Comparison of ENCODE assay signal across 1 cellular context in the genomic region with DNA sequence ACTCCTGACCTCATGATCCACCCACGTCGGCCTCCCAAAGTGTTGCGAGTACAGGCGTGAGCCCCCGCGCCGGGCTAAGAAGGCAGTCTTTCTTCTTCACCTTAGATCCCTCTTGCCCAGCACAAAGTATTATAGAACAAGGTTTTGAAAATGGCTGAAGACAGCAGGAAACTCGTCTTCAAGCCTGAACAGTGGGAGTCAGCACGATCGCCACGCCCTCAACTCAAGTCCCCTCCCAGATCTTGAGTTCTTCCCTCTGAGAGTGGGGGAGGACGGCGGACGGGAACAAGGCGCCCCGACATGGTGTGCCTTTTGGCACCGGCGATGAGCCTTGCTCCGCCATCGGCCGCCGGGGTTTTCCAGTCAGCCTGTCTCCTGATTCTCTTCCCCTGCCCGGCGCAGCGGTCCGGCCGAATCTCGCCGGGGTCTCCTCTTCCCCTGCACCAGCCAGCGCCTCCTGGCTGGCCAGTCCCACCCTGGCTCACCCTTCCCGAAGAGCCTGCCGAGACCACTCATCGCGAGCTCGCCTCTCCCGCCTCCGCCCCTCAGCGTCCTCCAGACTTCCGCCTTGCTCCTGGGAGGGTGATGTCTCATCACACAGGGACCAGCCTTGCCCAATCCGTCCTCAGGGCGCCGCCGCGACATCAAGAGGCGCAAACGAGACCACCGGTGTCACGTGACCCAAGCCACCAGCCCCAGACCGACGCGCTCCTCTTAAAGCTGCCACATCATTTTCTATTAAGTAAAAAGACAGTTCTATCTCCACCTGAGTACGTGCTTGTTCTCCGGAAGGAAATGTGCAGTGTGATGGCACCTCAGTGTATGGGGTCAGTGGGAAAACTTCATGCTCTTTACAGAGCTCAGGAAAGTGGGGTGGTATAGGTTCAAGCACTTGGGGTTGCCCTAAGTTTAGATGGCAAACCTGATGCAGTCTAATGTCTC.
TF ChIP-seq lines count a peak whose summit lies in the region.

A gene with protein sequence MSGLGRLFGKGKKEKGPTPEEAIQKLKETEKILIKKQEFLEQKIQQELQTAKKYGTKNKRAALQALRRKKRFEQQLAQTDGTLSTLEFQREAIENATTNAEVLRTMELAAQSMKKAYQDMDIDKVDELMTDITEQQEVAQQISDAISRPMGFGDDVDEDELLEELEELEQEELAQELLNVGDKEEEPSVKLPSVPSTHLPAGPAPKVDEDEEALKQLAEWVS (minus strand): TSS at position 565 of the 942 bp plus-strand sequence. CDS start 49 bp downstream, at position 516.

TF ChIP-seq in HepG2, 621 proteins besides CTCF, POLR2A, EP300 and RAD21 (continued from another document and continues in another):
- TF ChIP-seq, protein P1, sequence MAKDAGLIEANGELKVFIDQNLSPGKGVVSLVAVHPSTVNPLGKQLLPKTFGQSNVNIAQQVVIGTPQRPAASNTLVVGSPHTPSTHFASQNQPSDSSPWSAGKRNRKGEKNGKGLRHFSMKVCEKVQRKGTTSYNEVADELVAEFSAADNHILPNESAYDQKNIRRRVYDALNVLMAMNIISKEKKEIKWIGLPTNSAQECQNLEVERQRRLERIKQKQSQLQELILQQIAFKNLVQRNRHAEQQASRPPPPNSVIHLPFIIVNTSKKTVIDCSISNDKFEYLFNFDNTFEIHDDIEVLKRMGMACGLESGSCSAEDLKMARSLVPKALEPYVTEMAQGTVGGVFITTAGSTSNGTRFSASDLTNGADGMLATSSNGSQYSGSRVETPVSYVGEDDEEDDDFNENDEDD (CRISPR knock-in tag; IDR thresholded peaks at IDR 0.05; ENCODE audit: borderline replicate concordance), result peak; percentile 95
- peak; percentile 89 for TF ChIP-seq GATAD2A (CRISPR knock-in tag; IDR thresholded peaks at IDR 0.05)
- no peak for TF ChIP-seq ZBTB21 (CRISPR knock-in tag; IDR thresholded peaks at IDR 0.05)
- TF ChIP-seq ZNF570 (CRISPR knock-in tag; IDR thresholded peaks at IDR 0.05; ENCODE audit: borderline replicate concordance), result peak; percentile 57; the same call in 1 of the 2 replicates
- TF ChIP-seq SMYD3 (CRISPR knock-in tag; IDR thresholded peaks at IDR 0.05), result peak; percentile 96
- TF ChIP-seq RNF2 (conservative IDR thresholded peaks at IDR 0.05; ENCODE audit: low read depth), result peak; percentile 63; the same call in 1 of the 2 replicates
- TF ChIP-seq SMARCC2 (IDR thresholded peaks at IDR 0.05), result no peak
- TF ChIP-seq ZNF577 (CRISPR knock-in tag; IDR thresholded peaks at IDR 0.05; ENCODE audit: borderline replicate concordance, low read depth), result peak; percentile 50; the same call in 1 of the 2 replicates
- TF ChIP-seq ARNT2 (CRISPR knock-in tag; IDR thresholded peaks at IDR 0.05; ENCODE audit: low read depth), result peak; percentile 99
- peak; percentile 98 for TF ChIP-seq BHLHE40 (IDR thresholded peaks at IDR 0.05; ENCODE audit: low read length)
- peak; percentile 100 for TF ChIP-seq POGZ (CRISPR knock-in tag; IDR thresholded peaks at IDR 0.05)
- TF ChIP-seq, protein P2, sequence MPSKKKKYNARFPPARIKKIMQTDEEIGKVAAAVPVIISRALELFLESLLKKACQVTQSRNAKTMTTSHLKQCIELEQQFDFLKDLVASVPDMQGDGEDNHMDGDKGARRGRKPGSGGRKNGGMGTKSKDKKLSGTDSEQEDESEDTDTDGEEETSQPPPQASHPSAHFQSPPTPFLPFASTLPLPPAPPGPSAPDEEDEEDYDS (CRISPR knock-in tag; IDR thresholded peaks at IDR 0.05), result peak; percentile 86
- TF ChIP-seq KDM4B (CRISPR knock-in tag; IDR thresholded peaks at IDR 0.05), result peak; percentile 99
- TF ChIP-seq, protein P3, sequence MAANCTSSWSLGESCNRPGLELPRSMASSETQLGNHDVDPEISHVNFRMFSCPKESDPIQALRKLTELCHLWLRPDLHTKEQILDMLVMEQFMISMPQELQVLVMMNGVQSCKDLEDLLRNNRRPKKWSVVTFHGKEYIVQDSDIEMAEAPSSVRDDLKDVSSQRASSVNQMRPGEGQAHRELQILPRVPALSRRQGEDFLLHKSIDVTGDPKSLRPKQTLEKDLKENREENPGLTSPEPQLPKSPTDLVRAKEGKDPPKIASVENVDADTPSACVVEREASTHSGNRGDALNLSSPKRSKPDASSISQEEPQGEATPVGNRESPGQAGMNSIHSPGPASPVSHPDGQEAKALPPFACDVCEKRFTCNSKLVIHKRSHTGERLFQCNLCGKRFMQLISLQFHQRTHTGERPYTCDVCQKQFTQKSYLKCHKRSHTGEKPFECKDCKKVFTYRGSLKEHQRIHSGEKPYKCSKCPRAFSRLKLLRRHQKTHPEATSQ (CRISPR knock-in tag; IDR thresholded peaks at IDR 0.05; ENCODE audit: borderline replicate concordance), result peak; percentile 86
- TF ChIP-seq ZNF556 (CRISPR knock-in tag; IDR thresholded peaks at IDR 0.05; ENCODE audit: borderline replicate concordance), result peak; percentile 93
- TF ChIP-seq, protein P4, sequence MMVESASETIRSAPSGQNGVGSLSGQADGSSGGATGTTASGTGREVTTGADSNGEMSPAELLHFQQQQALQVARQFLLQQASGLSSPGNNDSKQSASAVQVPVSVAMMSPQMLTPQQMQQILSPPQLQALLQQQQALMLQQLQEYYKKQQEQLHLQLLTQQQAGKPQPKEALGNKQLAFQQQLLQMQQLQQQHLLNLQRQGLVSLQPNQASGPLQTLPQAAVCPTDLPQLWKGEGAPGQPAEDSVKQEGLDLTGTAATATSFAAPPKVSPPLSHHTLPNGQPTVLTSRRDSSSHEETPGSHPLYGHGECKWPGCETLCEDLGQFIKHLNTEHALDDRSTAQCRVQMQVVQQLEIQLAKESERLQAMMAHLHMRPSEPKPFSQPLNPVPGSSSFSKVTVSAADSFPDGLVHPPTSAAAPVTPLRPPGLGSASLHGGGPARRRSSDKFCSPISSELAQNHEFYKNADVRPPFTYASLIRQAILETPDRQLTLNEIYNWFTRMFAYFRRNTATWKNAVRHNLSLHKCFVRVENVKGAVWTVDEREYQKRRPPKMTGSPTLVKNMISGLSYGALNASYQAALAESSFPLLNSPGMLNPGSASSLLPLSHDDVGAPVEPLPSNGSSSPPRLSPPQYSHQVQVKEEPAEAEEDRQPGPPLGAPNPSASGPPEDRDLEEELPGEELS (CRISPR knock-in tag; IDR thresholded peaks at IDR 0.05), result peak; percentile 82; the same call in 1 of the 2 replicates
- no peak; the same call in 1 of the 2 replicates for TF ChIP-seq WIZ (CRISPR knock-in tag; IDR thresholded peaks at IDR 0.05)
- TF ChIP-seq GPN1 (CRISPR knock-in tag; IDR thresholded peaks at IDR 0.05; ENCODE audit: borderline replicate concordance), result no peak; the same call in 1 of the 2 replicates
- no peak for TF ChIP-seq FLYWCH1 (CRISPR knock-in tag; IDR thresholded peaks at IDR 0.05)
- TF ChIP-seq ZZZ3 (CRISPR knock-in tag; IDR thresholded peaks at IDR 0.05; ENCODE audit: borderline replicate concordance), result peak; percentile 92
- TF ChIP-seq ZNF121 (CRISPR knock-in tag; IDR thresholded peaks at IDR 0.05), result peak; percentile 42; the same call in 1 of the 2 replicates
- peak; percentile 95; the same call in 2 of the 3 replicates for TF ChIP-seq MXI1 (IDR thresholded peaks at IDR 0.05; ENCODE audit: borderline replicate concordance, low read depth, low read length)
- TF ChIP-seq, protein P5, sequence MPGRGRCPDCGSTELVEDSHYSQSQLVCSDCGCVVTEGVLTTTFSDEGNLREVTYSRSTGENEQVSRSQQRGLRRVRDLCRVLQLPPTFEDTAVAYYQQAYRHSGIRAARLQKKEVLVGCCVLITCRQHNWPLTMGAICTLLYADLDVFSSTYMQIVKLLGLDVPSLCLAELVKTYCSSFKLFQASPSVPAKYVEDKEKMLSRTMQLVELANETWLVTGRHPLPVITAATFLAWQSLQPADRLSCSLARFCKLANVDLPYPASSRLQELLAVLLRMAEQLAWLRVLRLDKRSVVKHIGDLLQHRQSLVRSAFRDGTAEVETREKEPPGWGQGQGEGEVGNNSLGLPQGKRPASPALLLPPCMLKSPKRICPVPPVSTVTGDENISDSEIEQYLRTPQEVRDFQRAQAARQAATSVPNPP (CRISPR knock-in tag; IDR thresholded peaks at IDR 0.05), result peak; percentile 93
- TF ChIP-seq ZNF747 (CRISPR knock-in tag; IDR thresholded peaks at IDR 0.05; ENCODE audit: borderline replicate concordance), result peak; percentile 98
- TF ChIP-seq BORCS8-MEF2B (CRISPR knock-in tag; IDR thresholded peaks at IDR 0.05), result peak; percentile 95
- peak; percentile 95 for TF ChIP-seq ZBTB7A (CRISPR knock-in tag; IDR thresholded peaks at IDR 0.05)
- TF ChIP-seq ZNF543 (CRISPR knock-in tag; IDR thresholded peaks at IDR 0.05), result peak; percentile 99
- TF ChIP-seq ZNF230 (CRISPR knock-in tag; IDR thresholded peaks at IDR 0.05), result peak; percentile 99
- TF ChIP-seq RBAK (CRISPR knock-in tag; IDR thresholded peaks at IDR 0.05), result peak; percentile 60
- no peak for TF ChIP-seq SCMH1 (CRISPR knock-in tag; IDR thresholded peaks at IDR 0.05; ENCODE audit: borderline replicate concordance)
- TF ChIP-seq, protein P6, sequence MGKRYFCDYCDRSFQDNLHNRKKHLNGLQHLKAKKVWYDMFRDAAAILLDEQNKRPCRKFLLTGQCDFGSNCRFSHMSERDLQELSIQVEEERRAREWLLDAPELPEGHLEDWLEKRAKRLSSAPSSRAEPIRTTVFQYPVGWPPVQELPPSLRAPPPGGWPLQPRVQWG (CRISPR knock-in tag; IDR thresholded peaks at IDR 0.05; ENCODE audit: borderline replicate concordance, low read depth), result no peak
- no peak for TF ChIP-seq NPAS2 (CRISPR knock-in tag; IDR thresholded peaks at IDR 0.05; ENCODE audit: borderline replicate concordance)
- peak; percentile 78 for TF ChIP-seq DNMT1 (CRISPR knock-in tag; IDR thresholded peaks at IDR 0.05)
- peak; percentile 88 for TF ChIP-seq MED8 (CRISPR knock-in tag; IDR thresholded peaks at IDR 0.05; ENCODE audit: insufficient replicate concordance)
- TF ChIP-seq MTF2 (CRISPR knock-in tag; IDR thresholded peaks at IDR 0.05; ENCODE audit: borderline replicate concordance), result 0 out of 2 replicates have a peak, but pooled peaks have one; percentile 36
- TF ChIP-seq, protein P7, sequence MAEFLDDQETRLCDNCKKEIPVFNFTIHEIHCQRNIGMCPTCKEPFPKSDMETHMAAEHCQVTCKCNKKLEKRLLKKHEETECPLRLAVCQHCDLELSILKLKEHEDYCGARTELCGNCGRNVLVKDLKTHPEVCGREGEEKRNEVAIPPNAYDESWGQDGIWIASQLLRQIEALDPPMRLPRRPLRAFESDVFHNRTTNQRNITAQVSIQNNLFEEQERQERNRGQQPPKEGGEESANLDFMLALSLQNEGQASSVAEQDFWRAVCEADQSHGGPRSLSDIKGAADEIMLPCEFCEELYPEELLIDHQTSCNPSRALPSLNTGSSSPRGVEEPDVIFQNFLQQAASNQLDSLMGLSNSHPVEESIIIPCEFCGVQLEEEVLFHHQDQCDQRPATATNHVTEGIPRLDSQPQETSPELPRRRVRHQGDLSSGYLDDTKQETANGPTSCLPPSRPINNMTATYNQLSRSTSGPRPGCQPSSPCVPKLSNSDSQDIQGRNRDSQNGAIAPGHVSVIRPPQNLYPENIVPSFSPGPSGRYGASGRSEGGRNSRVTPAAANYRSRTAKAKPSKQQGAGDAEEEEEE (CRISPR knock-in tag; IDR thresholded peaks at IDR 0.05; ENCODE audit: borderline replicate concordance), result no peak
- TF ChIP-seq, protein P8, sequence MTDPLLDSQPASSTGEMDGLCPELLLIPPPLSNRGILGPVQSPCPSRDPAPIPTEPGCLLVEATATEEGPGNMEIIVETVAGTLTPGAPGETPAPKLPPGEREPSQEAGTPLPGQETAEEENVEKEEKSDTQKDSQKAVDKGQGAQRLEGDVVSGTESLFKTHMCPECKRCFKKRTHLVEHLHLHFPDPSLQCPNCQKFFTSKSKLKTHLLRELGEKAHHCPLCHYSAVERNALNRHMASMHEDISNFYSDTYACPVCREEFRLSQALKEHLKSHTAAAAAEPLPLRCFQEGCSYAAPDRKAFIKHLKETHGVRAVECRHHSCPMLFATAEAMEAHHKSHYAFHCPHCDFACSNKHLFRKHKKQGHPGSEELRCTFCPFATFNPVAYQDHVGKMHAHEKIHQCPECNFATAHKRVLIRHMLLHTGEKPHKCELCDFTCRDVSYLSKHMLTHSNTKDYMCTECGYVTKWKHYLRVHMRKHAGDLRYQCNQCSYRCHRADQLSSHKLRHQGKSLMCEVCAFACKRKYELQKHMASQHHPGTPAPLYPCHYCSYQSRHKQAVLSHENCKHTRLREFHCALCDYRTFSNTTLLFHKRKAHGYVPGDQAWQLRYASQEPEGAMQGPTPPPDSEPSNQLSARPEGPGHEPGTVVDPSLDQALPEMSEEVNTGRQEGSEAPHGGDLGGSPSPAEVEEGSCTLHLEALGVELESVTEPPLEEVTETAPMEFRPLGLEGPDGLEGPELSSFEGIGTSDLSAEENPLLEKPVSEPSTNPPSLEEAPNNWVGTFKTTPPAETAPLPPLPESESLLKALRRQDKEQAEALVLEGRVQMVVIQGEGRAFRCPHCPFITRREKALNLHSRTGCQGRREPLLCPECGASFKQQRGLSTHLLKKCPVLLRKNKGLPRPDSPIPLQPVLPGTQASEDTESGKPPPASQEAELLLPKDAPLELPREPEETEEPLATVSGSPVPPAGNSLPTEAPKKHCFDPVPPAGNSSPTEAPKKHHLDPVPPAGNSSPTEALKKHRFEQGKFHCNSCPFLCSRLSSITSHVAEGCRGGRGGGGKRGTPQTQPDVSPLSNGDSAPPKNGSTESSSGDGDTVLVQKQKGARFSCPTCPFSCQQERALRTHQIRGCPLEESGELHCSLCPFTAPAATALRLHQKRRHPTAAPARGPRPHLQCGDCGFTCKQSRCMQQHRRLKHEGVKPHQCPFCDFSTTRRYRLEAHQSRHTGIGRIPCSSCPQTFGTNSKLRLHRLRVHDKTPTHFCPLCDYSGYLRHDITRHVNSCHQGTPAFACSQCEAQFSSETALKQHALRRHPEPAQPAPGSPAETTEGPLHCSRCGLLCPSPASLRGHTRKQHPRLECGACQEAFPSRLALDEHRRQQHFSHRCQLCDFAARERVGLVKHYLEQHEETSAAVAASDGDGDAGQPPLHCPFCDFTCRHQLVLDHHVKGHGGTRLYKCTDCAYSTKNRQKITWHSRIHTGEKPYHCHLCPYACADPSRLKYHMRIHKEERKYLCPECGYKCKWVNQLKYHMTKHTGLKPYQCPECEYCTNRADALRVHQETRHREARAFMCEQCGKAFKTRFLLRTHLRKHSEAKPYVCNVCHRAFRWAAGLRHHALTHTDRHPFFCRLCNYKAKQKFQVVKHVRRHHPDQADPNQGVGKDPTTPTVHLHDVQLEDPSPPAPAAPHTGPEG (CRISPR knock-in tag; IDR thresholded peaks at IDR 0.05), result peak; percentile 97
- TF ChIP-seq AHR (CRISPR knock-in tag; IDR thresholded peaks at IDR 0.05), result peak; percentile 83; the same call in 1 of the 2 replicates
- no peak for TF ChIP-seq ZNF878 (CRISPR knock-in tag; IDR thresholded peaks at IDR 0.05)
- TF ChIP-seq, protein P9, sequence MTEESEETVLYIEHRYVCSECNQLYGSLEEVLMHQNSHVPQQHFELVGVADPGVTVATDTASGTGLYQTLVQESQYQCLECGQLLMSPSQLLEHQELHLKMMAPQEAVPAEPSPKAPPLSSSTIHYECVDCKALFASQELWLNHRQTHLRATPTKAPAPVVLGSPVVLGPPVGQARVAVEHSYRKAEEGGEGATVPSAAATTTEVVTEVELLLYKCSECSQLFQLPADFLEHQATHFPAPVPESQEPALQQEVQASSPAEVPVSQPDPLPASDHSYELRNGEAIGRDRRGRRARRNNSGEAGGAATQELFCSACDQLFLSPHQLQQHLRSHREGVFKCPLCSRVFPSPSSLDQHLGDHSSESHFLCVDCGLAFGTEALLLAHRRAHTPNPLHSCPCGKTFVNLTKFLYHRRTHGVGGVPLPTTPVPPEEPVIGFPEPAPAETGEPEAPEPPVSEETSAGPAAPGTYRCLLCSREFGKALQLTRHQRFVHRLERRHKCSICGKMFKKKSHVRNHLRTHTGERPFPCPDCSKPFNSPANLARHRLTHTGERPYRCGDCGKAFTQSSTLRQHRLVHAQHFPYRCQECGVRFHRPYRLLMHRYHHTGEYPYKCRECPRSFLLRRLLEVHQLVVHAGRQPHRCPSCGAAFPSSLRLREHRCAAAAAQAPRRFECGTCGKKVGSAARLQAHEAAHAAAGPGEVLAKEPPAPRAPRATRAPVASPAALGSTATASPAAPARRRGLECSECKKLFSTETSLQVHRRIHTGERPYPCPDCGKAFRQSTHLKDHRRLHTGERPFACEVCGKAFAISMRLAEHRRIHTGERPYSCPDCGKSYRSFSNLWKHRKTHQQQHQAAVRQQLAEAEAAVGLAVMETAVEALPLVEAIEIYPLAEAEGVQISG (CRISPR knock-in tag; IDR thresholded peaks at IDR 0.05), result peak; percentile 98
